Comparison of ENCODE assay signal across 8 cellular contexts in genomic region chr19:2055871-2056809, GRCh38. TPM values are rescaled to one million over a fixed set of nuclear protein-coding genes. Genes with fewer than 3 reads are reported as not detected.
DNase-seq lines count a peak whose midpoint lies in the region; ATAC-seq, FAIRE-seq and TF ChIP-seq lines count a peak whose summit lies in the region.

No MANE protein-coding gene starts in this region.

- TF ChIP-seq CTCF in A673 (conservative IDR thresholded peaks at IDR 0.05; ENCODE audit: low read depth, low read length) (no peak), osteoblast (IDR thresholded peaks at IDR 0.05; ENCODE audit: extremely low read depth, low read depth, low read length) (no peak)

- H2AFZ ChIP-seq in osteoblast (ENCODE audit: low read length) = peak overlapping the region; percentile 94

- no peaks in the 10 kb centered on the region for H3K9me3 Mint-ChIP-seq in T-helper 1 cell treated with Interleukin-12 subunit alpha and Interleukin-12 subunit beta and Interleukin-4 antibody, amounts not matched to agents 30 μg/mL and 1 μg/mL, for 36 hours

- CTCF ChIA-PET in A673 (lab: Charles Lee) = no interaction called here

- 15 to 16% methylated on average over 17 to 22 of the region's 22 CpGs for WGBS in esophagus, 2 donors

- no peak for ATAC-seq in HG03095 (IDR thresholded peaks at IDR 0.05; ENCODE audit: unreplicated experiment)

- peak; percentile 73 for FAIRE-seq in GM19239 (lab: Jason Lieb, UNC)

- H3K4me3 ChIP-seq in A673 (ENCODE audit: low read depth, low read length, poor library complexity, severe bottlenecking) (no peak overlapping the region), esophagus (ENCODE audit: low read depth in 1 of 2, low read length in 2 of 2) (peak overlapping the region in 1 of 2 donors; percentile 16), osteoblast (ENCODE audit: insufficient read depth, low read length) (peak overlapping the region; percentile 40), HAP-1 (no peak overlapping the region)

- H3K27me3 ChIP-seq in A673 (replicated peaks; ENCODE audit: insufficient read depth, low read depth, low read length, poor library complexity) (no peaks in the 10 kb centered on the region), esophagus (ENCODE audit: control insufficient read depth in 1 of 2, insufficient read depth in 2 of 2, low read length in 2 of 2) (no peaks in the 10 kb centered on the region), osteoblast (ENCODE audit: insufficient read depth, low read length) (no peaks in the 10 kb centered on the region), HAP-1 (ENCODE audit: low read depth) (no peaks in the 10 kb centered on the region)

- peak overlapping the region; percentile 70 for H3K4me2 ChIP-seq in osteoblast (ENCODE audit: insufficient read depth, low read length)

- POLR2A ChIA-PET in A673 (lab: Charles Lee; ENCODE audit: low non-redundant PET) = no interaction called here

- H3K27ac ChIP-seq in A673 (ENCODE audit: low read depth, low read length, poor library complexity, severe bottlenecking) = peak overlapping the region; percentile 83
- H3K27ac ChIP-seq in esophagus (ENCODE audit: low read depth in 2 of 2, low read length in 1 of 2) = peak overlapping the region; percentile 89 to 93
- peak overlapping the region; percentile 48 for H3K27ac ChIP-seq in osteoblast (ENCODE audit: low read depth, low read length)

- H3K36me3 ChIP-seq in A673 (ENCODE audit: insufficient read depth, low read length, poor library complexity, severe bottlenecking) = no peaks in the 10 kb centered on the region
- H3K36me3 ChIP-seq in esophagus (ENCODE audit: control insufficient read depth in 2 of 2, insufficient read depth in 2 of 2, low read length in 1 of 2) = no peaks in the 10 kb centered on the region
- H3K36me3 ChIP-seq in osteoblast (ENCODE audit: insufficient read depth, low read length) = no peaks in the 10 kb centered on the region
- H3K36me3 ChIP-seq in HAP-1 (replicated peaks) = no peaks in the 10 kb centered on the region

- H3K4me3 Mint-ChIP-seq in T-helper 1 cell treated with Interleukin-12 subunit alpha and Interleukin-12 subunit beta and Interleukin-4 antibody, amounts not matched to agents 30 μg/mL and 1 μg/mL, for 36 hours = peak overlapping the region; percentile 71

- no peaks in the 10 kb centered on the region for H3K27me3 Mint-ChIP-seq in T-helper 1 cell treated with Interleukin-12 subunit alpha and Interleukin-12 subunit beta and Interleukin-4 antibody, amounts not matched to agents 30 μg/mL and 1 μg/mL, for 36 hours (ENCODE audit: low read depth)

- peaks cover 27% of the 10 kb centered on the region for H3K4me1 Mint-ChIP-seq in T-helper 1 cell treated with Interleukin-12 subunit alpha and Interleukin-12 subunit beta and Interleukin-4 antibody, amounts not matched to agents 30 μg/mL and 1 μg/mL, for 36 hours (ENCODE audit: low read depth)

- H4K20me1 ChIP-seq in osteoblast (ENCODE audit: insufficient read depth, low read length) = no peaks in the 10 kb centered on the region

- peaks cover 30% of the 10 kb centered on the region for H3K4me1 ChIP-seq in A673 (ENCODE audit: insufficient read depth, low read length, poor library complexity, severe bottlenecking)
- peaks cover 24 to 66% of the 10 kb centered on the region in 2 donors for H3K4me1 ChIP-seq in esophagus (ENCODE audit: control insufficient read depth in 2 of 2, insufficient read depth in 2 of 2, low read length in 1 of 2)
- H3K4me1 ChIP-seq in osteoblast (ENCODE audit: insufficient read depth, low read length) = peaks cover 31% of the 10 kb centered on the region
- peaks cover 17% of the 10 kb centered on the region for H3K4me1 ChIP-seq in HAP-1

- intact Hi-C loops in A673 (cut with micrococcal nuclease; ENCODE audit: unreplicated experiment) = no loop called here

- H3K9me3 ChIP-seq in A673 (ENCODE audit: low read depth, low read length, poor library complexity, severe bottlenecking) (no peaks in the 10 kb centered on the region), esophagus (ENCODE audit: control insufficient read depth in 2 of 2, insufficient read depth in 1 of 2, low read depth in 1 of 2, low read length in 1 of 2) (peaks cover 0 to 3% of the 10 kb centered on the region in 2 donors), osteoblast (ENCODE audit: low read depth, low read length) (no peaks in the 10 kb centered on the region), HAP-1 (no peaks in the 10 kb centered on the region)

- H3K36me3 Mint-ChIP-seq in T-helper 1 cell treated with Interleukin-12 subunit alpha and Interleukin-12 subunit beta and Interleukin-4 antibody, amounts not matched to agents 30 μg/mL and 1 μg/mL, for 36 hours (ENCODE audit: low read depth) = no peaks in the 10 kb centered on the region

- DNase-seq in A673 (ENCODE audit: low spot score) (peak; percentile 71), GM19239 (ENCODE audit: insufficient read length, low spot score) (no peak), osteoblast (ENCODE audit: insufficient read length, low spot score, missing footprints) (peak; percentile 93), HAP-1 (ENCODE audit: low spot score in 2 of 2) (no peak), NCI-H345 (lab: John Stamatoyannopoulos, UW) (no peak)

- no TSS peak for BruUV-seq in A673 (replicated peaks; lab: Mats Ljungman, UMichigan)

- H3K79me2 ChIP-seq in osteoblast (ENCODE audit: insufficient read depth, low read length) = no peaks in the 10 kb centered on the region

- peak overlapping the region; percentile 90 for H3K27ac Mint-ChIP-seq in T-helper 1 cell treated with Interleukin-12 subunit alpha and Interleukin-12 subunit beta and Interleukin-4 antibody, amounts not matched to agents 30 μg/mL and 1 μg/mL, for 36 hours

- in situ Hi-C loops in HAP-1 (cut with MboI; ENCODE audit: low sequenced_read_pairs) = no loop called here

RNA-seq across cellular contexts. Expression of gene MKNK2, which starts 5.1 kb away (rescaled TPM):
- total RNA-seq in A673 (2021) (106 and 107 TPM in 2 replicates), osteoblast (82.5 and 84.6 TPM in 2 replicates)
- 100 to 1,000 TPM; 167 to 244 TPM for polyA plus RNA-seq in esophagus

RNA-seq across cellular contexts. Expression of gene MOB3A, which starts 40.0 kb away (rescaled TPM):
- total RNA-seq in A673 (2021) (40.7 and 47.1 TPM in 2 replicates), osteoblast (34.0 and 35.1 TPM in 2 replicates)
- 10 to 100 TPM; 11.0 to 12.4 TPM for polyA plus RNA-seq in esophagus

RNA-seq across cellular contexts. Expression of gene IZUMO4, which starts 40.6 kb away (rescaled TPM):
- total RNA-seq in A673 (2021) = 1.6 and 2.5 TPM in 2 replicates
- 10 to 100 TPM in 1 of 2 donors, 1 to 10 TPM in 1; 6.4 to 16.0 TPM for polyA plus RNA-seq in esophagus
- 0.36 and 2.4 TPM in 2 replicates for total RNA-seq in osteoblast

RNA-seq across cellular contexts. Expression of gene BTBD2, which starts 40.6 kb away (rescaled TPM):
- total RNA-seq in A673 (2021) = 91.7 and 110 TPM in 2 replicates
- 10 to 100 TPM; 40.0 to 48.9 TPM for polyA plus RNA-seq in esophagus
- 57.5 and 57.8 TPM in 2 replicates for total RNA-seq in osteoblast

Comparison
In these comparisons a context has a peak if more than half of its experiments do, and no peak if none do; other contexts are left out.
1. DNase-seq: peak in A673 (single experiment) and osteoblast (single experiment); none in GM19239 (single experiment), HAP-1 (0 of 2) and NCI-H345 (single experiment).
2. Peak in every context shown above with its lines, with median percentiles within 50 percentile points of each other: H3K27ac ChIP-seq.